ENCODE assay signal across 27 cellular contexts in genomic region chr11:75665126-75665525, GRCh38. TPM values are rescaled to one million over a fixed set of nuclear protein-coding genes. Genes with fewer than 3 reads are reported as not detected.
"Had no signal": no experiment of that assay in that cellular context is flagged by ENCODE, and none has a peak within 500 bp of the region (broad histone marks: within the 10 kb centered on the region; RNA-seq: fewer than 3 reads in every experiment).

No MANE protein-coding gene starts in this region.

- DNase-seq: activated CD4-positive, alpha-beta T cell treated with anti-CD3 and anti-CD28 coated beads for 36 hours; activated CD8-positive, alpha-beta memory T cell treated with anti-CD3 and anti-CD28 coated beads, Interleukin-2, amount 50 U/mL, for 48 hours; activated CD8-positive, alpha-beta T cell treated with anti-CD3 and anti-CD28 coated beads for 36 hours; activated effector memory CD4-positive, alpha-beta T cell treated with Interleukin-2 at 50 U/mL for 16 hours; activated naive CD4-positive, alpha-beta T cell; activated T-cell treated with anti-CD3 and anti-CD28 coated beads, Interleukin-2, amount 50 U/mL, for 1 hour; aorta; central memory CD4-positive, alpha-beta T cell; Kasumi-1; KBM-7; NCI-H1105 treated with DMSO at 0.1 percent for 48 hours; NCI-H1436 treated with DMSO at 0.1 percent for 48 hours; NCI-H187; NCI-H2081; NCI-H510A treated with DMSO at 0.1 percent for 48 hours; NCI-H69; NK-92 treated with Interleukin-12 subunit alpha and Interleukin-12 subunit beta, amount 100 ng/mL, for 24 hours; OCI-M1; Peyer's patch; Right ventricle myocardium superior; SJCRH30; T-helper 1 cell; WERI-Rb-1 had no signal

- H3K9me3 Mint-ChIP-seq: activated CD8-positive, alpha-beta T cell treated with anti-CD3 and anti-CD28 coated beads for 36 hours; activated naive CD4-positive, alpha-beta T cell treated with anti-CD3 and anti-CD28 coated beads, Interleukin-2, amount 50 U/mL, for 24 hours had no signal

- H3K27ac ChIP-seq: Peyer's patch, RWPE1, SJCRH30, WERI-Rb-1 had no signal

- H3K4me3 Mint-ChIP-seq: activated CD4-positive, alpha-beta T cell treated with anti-CD3 and anti-CD28 coated beads for 36 hours; activated CD8-positive, alpha-beta T cell treated with anti-CD3 and anti-CD28 coated beads for 36 hours; activated naive CD4-positive, alpha-beta T cell treated with anti-CD3 and anti-CD28 coated beads, Interleukin-2, amount 50 U/mL, for 24 hours had no signal

- H3K27ac Mint-ChIP-seq: activated CD4-positive, alpha-beta T cell treated with anti-CD3 and anti-CD28 coated beads for 36 hours; activated CD8-positive, alpha-beta T cell treated with anti-CD3 and anti-CD28 coated beads for 36 hours; activated naive CD4-positive, alpha-beta T cell treated with anti-CD3 and anti-CD28 coated beads, Interleukin-2, amount 50 U/mL, for 24 hours had no signal

- H3K27me3 ChIP-seq: SJCRH30 had no signal

- ATAC-seq: activated CD4-positive, alpha-beta T cell treated with anti-CD3 and anti-CD28 coated beads for 36 hours; activated CD8-positive, alpha-beta T cell treated with anti-CD3 and anti-CD28 coated beads for 36 hours had no signal

- H3K4me3 ChIP-seq: Peyer's patch, SJCRH30 had no signal

- H3K36me3 Mint-ChIP-seq: activated naive CD4-positive, alpha-beta T cell treated with anti-CD3 and anti-CD28 coated beads, Interleukin-2, amount 50 U/mL, for 24 hours had no signal

RNA-seq across cellular contexts. Expression of gene MAP6, which starts 3.7 kb away (rescaled TPM):
- total RNA-seq: activated CD8-positive, alpha-beta T cell treated with anti-CD3 and anti-CD28 coated beads for 36 hours; bronchial epithelial cell had no signal

RNA-seq across cellular contexts. Expression of gene MOGAT2, which starts 52.5 kb away (rescaled TPM):
- total RNA-seq: activated CD4-positive, alpha-beta T cell treated with anti-CD3 and anti-CD28 coated beads for 36 hours; activated CD8-positive, alpha-beta T cell treated with anti-CD3 and anti-CD28 coated beads for 36 hours; aorta; bronchial epithelial cell; SJCRH30; T-helper 2 cell treated with Interferon-gamma antibody and Interleukin-4, amounts not matched to agents 100 ng/mL and 5 ng/mL, for 36 hours had no signal
